Comparison of ENCODE assay signal across 17 cellular contexts in genomic region chr7:124570558-124570957, GRCh38.
DNase-seq lines count a peak whose midpoint lies in the region; ATAC-seq and TF ChIP-seq lines count a peak whose summit lies in the region.
"Had no signal": no experiment of that assay in that cellular context is flagged by ENCODE, and none has a peak within 500 bp of the region (broad histone marks: within the 10 kb centered on the region; RNA-seq: fewer than 3 reads in every experiment).

No MANE protein-coding gene starts in this region.

- ATAC-seq in GM18520 (IDR thresholded peaks at IDR 0.05; ENCODE audit: unreplicated experiment) (peak; percentile 88), GM18870 (IDR thresholded peaks at IDR 0.05; ENCODE audit: unreplicated experiment) (peak; percentile 72), HG03432 (IDR thresholded peaks at IDR 0.05; ENCODE audit: unreplicated experiment) (peak; percentile 64), HG02938 (IDR thresholded peaks at IDR 0.05; ENCODE audit: unreplicated experiment) (no peak), body of pancreas (no peak), GM18861 (IDR thresholded peaks at IDR 0.05; ENCODE audit: unreplicated experiment) (no peak)
- ATAC-seq: GM23338, HCT116 had no signal

- no peak overlapping the region for H3K27ac ChIP-seq in body of pancreas

- no peak for TF ChIP-seq POLR2A in body of pancreas (IDR thresholded peaks at IDR 0.05)

- no peaks in the 10 kb centered on the region for H3K27me3 ChIP-seq in body of pancreas

- 69 to 74% methylated on average over 2 of the region's 2 CpGs for WGBS in body of pancreas, 2 donors

- no peak overlapping the region for H3K4me3 ChIP-seq in body of pancreas
- H3K4me3 ChIP-seq: GM23338 had no signal

- no peaks in the 10 kb centered on the region for H3K9me3 ChIP-seq in body of pancreas

- DNase-seq in kidney glomerular epithelial cell (lab: John Stamatoyannopoulos, UW) (no peak), body of pancreas (no peak)
- DNase-seq: C1 segment of cervical spinal cord; Calu3; CD4-positive, alpha-beta memory T cell; COR-L47; DMS53; DMS79 treated with DMSO at 0.1 percent for 48 hours; GF-D8; H9 had no signal

- intact Hi-C loops in body of pancreas (cut with DNase I), result no loop called here

- no peak for TF ChIP-seq CTCF in body of pancreas (IDR thresholded peaks at IDR 0.05)

- H3K4me1 ChIP-seq in body of pancreas, result no peaks in the 10 kb centered on the region

- no peaks in the 10 kb centered on the region for H3K36me3 ChIP-seq in body of pancreas (replicated peaks in 1 of 2; ENCODE audit: insufficient read depth in 1 of 2, low read depth in 2 of 2)

Comparison
In these comparisons a context has a peak if more than half of its experiments do, and no peak if none do; other contexts are left out.
1. ATAC-seq: peak in GM18520 (single experiment), GM18870 (single experiment) and HG03432 (single experiment); none in HG02938 (single experiment), body of pancreas (single experiment) and GM18861 (single experiment).